In the genomic region with DNA sequence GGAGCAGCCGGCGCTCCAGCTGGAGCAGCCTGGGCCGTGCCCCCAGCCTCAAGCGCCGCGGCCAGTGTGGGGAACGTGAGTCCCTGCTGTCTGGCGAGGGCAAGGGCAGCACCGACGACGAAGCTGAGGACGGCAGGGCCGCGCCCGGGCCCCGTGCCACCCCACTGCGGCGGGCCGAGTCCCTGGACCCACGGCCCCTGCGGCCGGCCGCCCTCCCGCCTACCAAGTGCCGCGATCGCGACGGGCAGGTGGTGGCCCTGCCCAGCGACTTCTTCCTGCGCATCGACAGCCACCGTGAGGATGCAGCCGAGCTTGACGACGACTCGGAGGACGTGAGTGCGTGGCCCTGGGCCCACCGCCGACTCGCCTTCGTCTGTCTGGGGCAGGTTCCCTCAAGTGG, we compare ENCODE assay signal across 19 cellular contexts. TPM values are rescaled to one million over a fixed set of nuclear protein-coding genes. Genes with fewer than 3 reads are reported as not detected.
A peak's percentile ranks its signal among the peaks of the same experiment; 100 is the strongest.
DNase-seq lines count a peak whose midpoint lies in the region; ATAC-seq and TF ChIP-seq lines count a peak whose summit lies in the region.
"Had no signal": no experiment of that assay in that cellular context is flagged by ENCODE, and none has a peak within 500 bp of the region (broad histone marks: within the 10 kb centered on the region; RNA-seq: fewer than 3 reads in every experiment).

No MANE protein-coding gene starts in this region.

- H2AFZ ChIP-seq in neuronal stem cell (ENCODE audit: low read length) (no peak overlapping the region), PC-3 (ENCODE audit: low read length) (no peak overlapping the region)

- intact Hi-C loops in PC-3 (cut with micrococcal nuclease) = no loop called here

- no TSS peak for BruUV-seq in PC-3 (replicated peaks; lab: Mats Ljungman, UMichigan)

- H3K4me2 ChIP-seq in BLaER1 treated with 17β-estradiol and CSF1 and Interleukin-3, amounts not matched to agents 10 nM and 100 nM = peak overlapping the region in 10 of 11 experiments; percentile 58 to 71 (median 66); a peak in 18 of 22 replicates
- no peak overlapping the region for H3K4me2 ChIP-seq in neuronal stem cell (ENCODE audit: insufficient read depth, low read length, poor library complexity, severe bottlenecking)
- no peak overlapping the region for H3K4me2 ChIP-seq in PC-3 (ENCODE audit: low read length)

- no peak overlapping the region for H2AK5ac ChIP-seq in neuronal stem cell (ENCODE audit: low read depth, low read length)

- peaks cover 0 to 13% (median 0%) of the 10 kb centered on the region in 11 experiments; a peak in 5 of 22 replicates for H4K20me1 ChIP-seq in BLaER1 treated with 17β-estradiol and CSF1 and Interleukin-3, amounts not matched to agents 10 nM and 100 nM
- no peaks in the 10 kb centered on the region for H4K20me1 ChIP-seq in PC-3 (ENCODE audit: low read length)

- DNase-seq in WTC11 (ENCODE audit: low spot score) (no peak), neuronal stem cell (ENCODE audit: low spot score) (no peak), PC-3 (no peak), glomerular visceral epithelial cell (ENCODE audit: extremely low spot score) (no peak)
- DNase-seq: 8988T; ACHN; BE2C; C1 segment of cervical spinal cord; CD4-positive, alpha-beta memory T cell; CD4-positive, CD25-positive, alpha-beta regulatory T cell; CD8-positive, alpha-beta memory T cell; COR-L47; DMS79 treated with DMSO at 0.1 percent for 48 hours; GF-D8 had no signal

- no peaks in the 10 kb centered on the region for H3K4me1 Mint-ChIP-seq in WTC11
- H3K4me1 Mint-ChIP-seq: CD14-positive monocyte had no signal

- H3K27ac ChIP-seq in BLaER1 treated with 17β-estradiol and CSF1 and Interleukin-3, amounts not matched to agents 10 nM and 100 nM = peak overlapping the region in 6 of 11 experiments; percentile 67 to 76 (median 74); a peak in 11 of 22 replicates
- no peak overlapping the region for H3K27ac ChIP-seq in neuronal stem cell (replicated peaks; ENCODE audit: low read length)
- no peak overlapping the region for H3K27ac ChIP-seq in PC-3 (ENCODE audit: low read length)

- H3K9me2 ChIP-seq in PC-3 (replicated peaks; ENCODE audit: low read length) = no peaks in the 10 kb centered on the region

- no peaks in the 10 kb centered on the region for H3K27me3 ChIP-seq in BLaER1 treated with 17β-estradiol and CSF1 and Interleukin-3, amounts not matched to agents 10 nM and 100 nM
- H3K27me3 ChIP-seq in neuronal stem cell (ENCODE audit: control insufficient read depth in 3 of 3, insufficient read depth in 3 of 3, low read depth in 1 of 3, low read length in 3 of 3) = no peaks in the 10 kb centered on the region
- H3K27me3 ChIP-seq in PC-3 (ENCODE audit: low read length) = no peaks in the 10 kb centered on the region
- H3K27me3 ChIP-seq: BE2C had no signal

- H3K4ac ChIP-seq in neuronal stem cell (ENCODE audit: low read length) = no peak overlapping the region

- no peak overlapping the region for H3K4me3 Mint-ChIP-seq in WTC11
- H3K4me3 Mint-ChIP-seq: CD14-positive monocyte had no signal

- peaks cover 0 to 50% (median 8%) of the 10 kb centered on the region in 11 experiments; a peak in 11 of 22 replicates for H3K36me3 ChIP-seq in BLaER1 treated with 17β-estradiol and CSF1 and Interleukin-3, amounts not matched to agents 10 nM and 100 nM
- H3K36me3 ChIP-seq in neuronal stem cell (replicated peaks in 1 of 2; ENCODE audit: control insufficient read depth in 2 of 2, insufficient read depth in 2 of 2, low read length in 2 of 2) (peaks cover 5 to 30% of the 10 kb centered on the region in 2 donors), PC-3 (ENCODE audit: low read depth, low read length) (no peaks in the 10 kb centered on the region)
- H3K36me3 ChIP-seq: BE2C had no signal

- ATAC-seq in WTC11 (no peak), PC-3 (no peak), HG03442 (IDR thresholded peaks at IDR 0.05; ENCODE audit: unreplicated experiment) (no peak)

- H3K27ac Mint-ChIP-seq in WTC11 = 0 out of 2 replicates have a peak overlapping the region, but pooled peaks have one; percentile 49
- H3K27ac Mint-ChIP-seq: CD14-positive monocyte had no signal

- H2BK15ac ChIP-seq in neuronal stem cell (ENCODE audit: low read length) = no peak overlapping the region

- H2BK12ac ChIP-seq in neuronal stem cell (ENCODE audit: low read length) = no peak overlapping the region

- H3K36me3 Mint-ChIP-seq in WTC11 = 0 out of 2 replicates have a peak, but pooled peaks cover 3% of the 10 kb centered on the region
- H3K36me3 Mint-ChIP-seq: CD14-positive monocyte; CD4-positive, alpha-beta memory T cell; CD4-positive, CD25-positive, alpha-beta regulatory T cell; CD8-positive, alpha-beta memory T cell had no signal

- no peaks in the 10 kb centered on the region for H3K9me3 Mint-ChIP-seq in WTC11
- H3K9me3 Mint-ChIP-seq: CD14-positive monocyte; CD4-positive, alpha-beta memory T cell; CD4-positive, CD25-positive, alpha-beta regulatory T cell; CD8-positive, alpha-beta memory T cell had no signal

- CTCF ChIA-PET in WTC11 (lab: Charles Lee) = no interaction called here
- CTCF ChIA-PET in PC-3 (lab: Charles Lee) = no interaction called here

- H3K27me3 Mint-ChIP-seq in WTC11 (ENCODE audit: low read depth) = no peaks in the 10 kb centered on the region
- H3K27me3 Mint-ChIP-seq: CD4-positive, CD25-positive, alpha-beta regulatory T cell had no signal

- POLR2A ChIA-PET in WTC11 (lab: Charles Lee) = no interaction called here
- POLR2A ChIA-PET in PC-3 (lab: Charles Lee; ENCODE audit: unreplicated experiment) = no interaction called here

- H3K9me3 ChIP-seq in BLaER1 treated with 17β-estradiol and CSF1 and Interleukin-3, amounts not matched to agents 10 nM and 100 nM (replicated peaks in 1 of 11) = no peaks in the 10 kb centered on the region
- no peaks in the 10 kb centered on the region for H3K9me3 ChIP-seq in neuronal stem cell (replicated peaks in 1 of 2; ENCODE audit: control insufficient read depth in 2 of 2, insufficient read depth in 1 of 2, low read depth in 1 of 2, low read length in 2 of 2)
- H3K9me3 ChIP-seq in PC-3 (ENCODE audit: low read length) = no peaks in the 10 kb centered on the region
- H3K9me3 ChIP-seq: BE2C had no signal

- H3K4me3 ChIP-seq in BLaER1 treated with 17β-estradiol and CSF1 and Interleukin-3, amounts not matched to agents 10 nM and 100 nM = no peak overlapping the region
- H3K4me3 ChIP-seq in neuronal stem cell (ENCODE audit: low read length in 2 of 2) (no peak overlapping the region), PC-3 (ENCODE audit: low read length) (no peak overlapping the region)

- peak overlapping the region in 4 of 11 experiments; percentile 59 to 71 (median 67); a peak in 7 of 22 replicates for H3K9ac ChIP-seq in BLaER1 treated with 17β-estradiol and CSF1 and Interleukin-3, amounts not matched to agents 10 nM and 100 nM
- H3K9ac ChIP-seq in neuronal stem cell (ENCODE audit: low read depth, low read length, poor library complexity) (no peak overlapping the region), PC-3 (ENCODE audit: low read length) (no peak overlapping the region)

- no peaks in the 10 kb centered on the region for H3F3A ChIP-seq in PC-3 (ENCODE audit: low read length, unreplicated experiment)

- no peak overlapping the region for H4K91ac ChIP-seq in neuronal stem cell (ENCODE audit: low read depth, low read length, poor library complexity)

- H3K4me1 ChIP-seq in BLaER1 treated with 17β-estradiol and CSF1 and Interleukin-3, amounts not matched to agents 10 nM and 100 nM = peaks cover 15 to 29% (median 25%) of the 10 kb centered on the region in 10 experiments
- no peaks in the 10 kb centered on the region for H3K4me1 ChIP-seq in neuronal stem cell (ENCODE audit: control insufficient read depth in 2 of 2, insufficient read depth in 1 of 2, low read depth in 1 of 2, low read length in 2 of 2)
- no peaks in the 10 kb centered on the region for H3K4me1 ChIP-seq in PC-3 (ENCODE audit: insufficient read depth, low read length)
- H3K4me1 ChIP-seq: BE2C had no signal

- peak overlapping the region; percentile 73 for H3K23ac ChIP-seq in neuronal stem cell (ENCODE audit: low read depth, low read length, poor library complexity)

- peaks cover 4% of the 10 kb centered on the region for H3K79me1 ChIP-seq in neuronal stem cell (ENCODE audit: low read depth, low read length)

- no CpG with 5 or more reads among the region's 43 CpGs for WGBS in neuronal stem cell (ENCODE audit: extremely low coverage in 2 of 2, insufficient read length in 2 of 2, insufficient replicate concordance in 1 of 2), 2 donors

- H3K18ac ChIP-seq in neuronal stem cell (ENCODE audit: low read length) = no peak overlapping the region

- H3K79me2 ChIP-seq in PC-3 (ENCODE audit: low read length) = no peaks in the 10 kb centered on the region

- no peak for TF ChIP-seq CTCF in WTC11 (IDR thresholded peaks at IDR 0.05)
- no peak for TF ChIP-seq CTCF in PC-3 (conservative IDR thresholded peaks at IDR 0.05; ENCODE audit: low read depth, low read length)

- H3K14ac ChIP-seq in neuronal stem cell (ENCODE audit: low read length) = no peak overlapping the region

- no peak overlapping the region for H2BK5ac ChIP-seq in neuronal stem cell (ENCODE audit: low read length)

- H4K8ac ChIP-seq in neuronal stem cell (ENCODE audit: low read depth, low read length) = no peak overlapping the region

- H2BK120ac ChIP-seq in neuronal stem cell (ENCODE audit: low read depth, low read length) = no peak overlapping the region

TF ChIP-seq in WTC11, 78 proteins besides CTCF, POLR2A, EP300 and RAD21 (continues in another document):
- no peak for TF ChIP-seq GTF2I (CRISPR knock-in tag; conservative IDR thresholded peaks at IDR 0.05)
- no peak for TF ChIP-seq NR1H2 (CRISPR knock-in tag; IDR thresholded peaks at IDR 0.05)

RNA-seq across cellular contexts. Expression of a gene that starts 16.0 kb away (rescaled TPM):
- not detected in 3 replicates for total RNA-seq in WTC11 (2021)
- polyA plus RNA-seq in neuronal stem cell (2013, experiment 1 of 2) = not detected
- polyA plus RNA-seq in neuronal stem cell (2013, experiment 2 of 2) = not detected
- total RNA-seq in PC-3 (2014; rRNA removed) = not detected in 2 replicates
- total RNA-seq: A673; CD4-positive, alpha-beta memory T cell; CD4-positive, CD25-positive, alpha-beta regulatory T cell; CD8-positive, alpha-beta memory T cell had no signal
- polyA plus RNA-seq: AG04450; CD14-positive monocyte; CD4-positive, alpha-beta memory T cell; CD4-positive, CD25-positive, alpha-beta regulatory T cell; CD8-positive, alpha-beta memory T cell had no signal

RNA-seq across cellular contexts. Expression of a gene that starts 20.9 kb away (rescaled TPM):
- 0.18 to 0.44 TPM in 2 of 3 replicates, not detected in the other for total RNA-seq in WTC11 (2021)
- not detected for polyA plus RNA-seq in neuronal stem cell (2013, experiment 1 of 2)
- not detected for polyA plus RNA-seq in neuronal stem cell (2013, experiment 2 of 2)
- not detected in 2 replicates for total RNA-seq in PC-3 (2014; rRNA removed)
- total RNA-seq: CD4-positive, alpha-beta memory T cell; CD4-positive, CD25-positive, alpha-beta regulatory T cell; CD8-positive, alpha-beta memory T cell had no signal
- polyA plus RNA-seq: AG04450; CD14-positive monocyte; CD4-positive, alpha-beta memory T cell; CD4-positive, CD25-positive, alpha-beta regulatory T cell; CD8-positive, alpha-beta memory T cell had no signal

RNA-seq across cellular contexts. Expression of a gene that starts 31.4 kb away (rescaled TPM):
- total RNA-seq in WTC11 (2021) (0.53 TPM in 1 of 3 replicates, not detected in the others), PC-3 (2014; rRNA removed) (not detected in 2 replicates)
- not detected for polyA plus RNA-seq in neuronal stem cell (2013, experiment 1 of 2)
- polyA plus RNA-seq in neuronal stem cell (2013, experiment 2 of 2) = not detected
- total RNA-seq: CD4-positive, alpha-beta memory T cell; CD4-positive, CD25-positive, alpha-beta regulatory T cell; CD8-positive, alpha-beta memory T cell had no signal
- polyA plus RNA-seq: AG04450; CD14-positive monocyte; CD4-positive, alpha-beta memory T cell; CD4-positive, CD25-positive, alpha-beta regulatory T cell; CD8-positive, alpha-beta memory T cell had no signal

RNA-seq across cellular contexts. Expression of a gene that starts 46.8 kb away (rescaled TPM):
- total RNA-seq in WTC11 (2021) (0.31 to 1.5 TPM (median 0.94 TPM) in 3 replicates), PC-3 (2014; rRNA removed) (not detected in 2 replicates)
- polyA plus RNA-seq in neuronal stem cell (2013, experiment 1 of 2) = 0.06 TPM
- not detected for polyA plus RNA-seq in neuronal stem cell (2013, experiment 2 of 2)
- total RNA-seq: CD4-positive, alpha-beta memory T cell; CD4-positive, CD25-positive, alpha-beta regulatory T cell; CD8-positive, alpha-beta memory T cell had no signal
- polyA plus RNA-seq: AG04450; CD14-positive monocyte; CD4-positive, alpha-beta memory T cell; CD4-positive, CD25-positive, alpha-beta regulatory T cell; CD8-positive, alpha-beta memory T cell had no signal

RNA-seq across cellular contexts. Expression of a gene that starts 56.2 kb away (rescaled TPM):
- 38.0 to 46.9 TPM (median 46.4 TPM) in 3 replicates for total RNA-seq in WTC11 (2021)
- 21.5 TPM for polyA plus RNA-seq in neuronal stem cell (2013, experiment 1 of 2)
- 21.7 TPM for polyA plus RNA-seq in neuronal stem cell (2013, experiment 2 of 2)
- total RNA-seq in PC-3 (2014; rRNA removed) = 4.1 and 7.8 TPM in 2 replicates
- polyA plus RNA-seq: CD14-positive monocyte had no signal

Comparison
In these comparisons a context has a peak if more than half of its experiments do, and no peak if none do; other contexts are left out.
1. H3K27ac ChIP-seq: peak in BLaER1 treated with 17β-estradiol and CSF1 and Interleukin-3, amounts not matched to agents 10 nM and 100 nM (6 of 11); none in neuronal stem cell (single experiment) and PC-3 (single experiment).
2. H3K4me2 ChIP-seq: peak in BLaER1 treated with 17β-estradiol and CSF1 and Interleukin-3, amounts not matched to agents 10 nM and 100 nM (10 of 11); none in neuronal stem cell (single experiment) and PC-3 (single experiment).